ENCODE assay signal across 8 cellular contexts in the genomic region with DNA sequence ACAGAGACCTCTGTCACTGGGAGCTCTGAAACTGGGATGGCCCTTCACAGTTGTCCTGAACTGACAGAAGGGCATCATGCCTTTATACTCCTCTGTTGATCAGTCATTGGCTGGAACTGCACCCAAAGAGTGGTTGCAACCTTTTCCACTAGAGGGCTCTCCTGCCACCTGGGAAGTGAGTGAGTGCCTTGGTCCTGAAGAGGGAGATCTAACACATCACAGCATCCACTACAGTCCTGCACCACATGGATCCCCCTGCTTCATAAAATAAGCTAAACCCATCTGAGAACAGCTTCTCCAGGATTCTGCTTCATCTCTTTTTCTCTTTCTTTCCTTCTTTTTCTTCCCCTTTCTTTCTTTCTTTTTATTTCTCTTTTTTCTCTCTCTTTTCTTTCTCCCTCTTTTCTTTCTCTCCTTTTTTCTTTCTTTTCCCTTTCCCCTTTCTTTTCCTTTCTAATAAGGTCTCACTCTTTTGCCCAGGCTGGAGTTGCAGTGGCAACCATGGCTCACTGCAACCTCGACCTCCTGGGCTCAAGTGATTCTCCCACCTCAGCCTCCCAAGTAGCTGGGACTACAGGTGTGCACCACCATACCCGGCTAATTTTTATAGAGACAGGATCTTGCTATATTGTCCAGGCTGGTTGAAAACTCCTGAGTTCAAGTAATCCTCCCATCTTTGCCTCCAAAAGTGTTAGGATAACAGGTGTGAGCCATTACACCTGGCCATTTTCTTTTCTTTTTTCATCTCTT. TPM values are rescaled to one million over a fixed set of nuclear protein-coding genes. Genes with fewer than 3 reads are reported as not detected.
DNase-seq lines count a peak whose midpoint lies in the region; ATAC-seq and TF ChIP-seq lines count a peak whose summit lies in the region.

No MANE protein-coding gene starts in this region.

- no peak overlapping the region for H3K4me3 ChIP-seq in SJSA1
- no peak overlapping the region for H3K4me3 ChIP-seq in heart right ventricle
- H3K4me3 ChIP-seq in spleen, result no peak overlapping the region

- H3K27ac ChIP-seq in SJSA1 (no peak overlapping the region), heart right ventricle (no peak overlapping the region), spleen (peak overlapping the region in 1 of 8 donors; percentile 12)

- intact Hi-C loops in heart right ventricle (cut with DNase I) (loop anchor here in 2 of 10 donors (1.0 to 5.0 kb wide), 2 partner anchors 24 to 121 kb away; no protein-coding TSS in a partner anchor), spleen (cut with DNase I; ENCODE audit: low total_unique reads) (no loop called here)

- WGBS in heart right ventricle, 2 donors, result 87 to 89% methylated on average over 2 of the region's 2 CpGs
- WGBS in spleen, 5 donors, result 77 to 91% (median 79%) methylated on average over 2 of the region's 2 CpGs

- H3K4me1 ChIP-seq in SJSA1 (replicated peaks), result no peaks in the 10 kb centered on the region
- H3K4me1 ChIP-seq in heart right ventricle, result peaks cover 0 to 22% (median 12%) of the 10 kb centered on the region in 9 donors
- peaks cover 0 to 7% (median 0%) of the 10 kb centered on the region in 6 donors for H3K4me1 ChIP-seq in spleen

- TF ChIP-seq POLR2A in spleen (IDR thresholded peaks at IDR 0.05), result no peak

- DNase-seq in EH (ENCODE audit: low read depth) (peak; percentile 78), LHCN-M2 (ENCODE audit: low read depth) (peak; percentile 77), SJSA1 (ENCODE audit: low read depth in 1 of 2, low spot score in 2 of 2) (peak; percentile 53 to 57), heart right ventricle (peak in 1 of 2 donors; percentile 52), spleen (no peak), occipital lobe (lab: John Stamatoyannopoulos, UW) (no peak)
- peak; percentile 25 for DNase-seq in activated gamma-delta T cell treated with anti-CD3 and anti-CD28 coated beads, Interleukin-2, amount 50 U/mL, for 16 hours (ENCODE audit: low read depth)

- H3K27me3 ChIP-seq in SJSA1 (replicated peaks) (no peaks in the 10 kb centered on the region), heart right ventricle (no peaks in the 10 kb centered on the region), spleen (replicated peaks in 1 of 7) (no peaks in the 10 kb centered on the region)

- H3K9me3 ChIP-seq in SJSA1 (replicated peaks) (no peaks in the 10 kb centered on the region), heart right ventricle (no peaks in the 10 kb centered on the region), spleen (no peaks in the 10 kb centered on the region)

- peak; percentile 94 for ATAC-seq in GM21723 (IDR thresholded peaks at IDR 0.05; ENCODE audit: unreplicated experiment)
- peak; percentile 77 to 89 (median 84) for ATAC-seq in heart right ventricle

- no peaks in the 10 kb centered on the region for H3K36me3 ChIP-seq in SJSA1
- H3K36me3 ChIP-seq in heart right ventricle, result no peaks in the 10 kb centered on the region
- no peaks in the 10 kb centered on the region for H3K36me3 ChIP-seq in spleen

- TF ChIP-seq CTCF in heart right ventricle (IDR thresholded peaks at IDR 0.05) (peak; percentile 28 to 81 (median 69)), spleen (IDR thresholded peaks at IDR 0.05 in 8 of 11, conservative IDR thresholded peaks at IDR 0.05 in 3 of 11) (peak; percentile 44 to 87 (median 59))

RNA-seq across cellular contexts. Expression of a gene that starts 42.8 kb away (rescaled TPM):
- 115 and 120 TPM in 2 replicates for total RNA-seq in LHCN-M2 (2014; rRNA removed)
- polyA plus RNA-seq in LHCN-M2 (2012), result 66.9 TPM
- total RNA-seq in SJSA1 (2014; rRNA removed; shearing (Covaris generic)), result 62.1 and 91.4 TPM in 2 replicates
- 100 to 1,000 TPM in 9 of 10 donors, 10 to 100 TPM in 1; 98.1 to 193 (median 129) TPM for total RNA-seq in heart right ventricle
- 10 to 100 TPM; 65.4 to 81.5 TPM for polyA plus RNA-seq in heart right ventricle
- total RNA-seq in spleen, result 100 to 1,000 TPM in 6 of 7 donors, 10 to 100 TPM in 1; 92.2 to 153 (median 115) TPM
- polyA plus RNA-seq in spleen, result 10 to 100 TPM; 31.6 to 51.3 (median 43.5) TPM
- 216 TPM for total RNA-seq in occipital lobe

RNA-seq across cellular contexts. Expression of a gene that starts 52.4 kb away (rescaled TPM):
- total RNA-seq in LHCN-M2 (2014; rRNA removed) (not detected in 2 replicates), heart right ventricle (1 to 10 TPM in 9 of 10 donors, under 1 TPM in 1; 0.68 to 6.9 (median 2.3) TPM), spleen (1 to 10 TPM in 5 of 7 donors, under 1 TPM in 2; 0.56 to 3.8 (median 2.4) TPM), occipital lobe (not detected)
- not detected for polyA plus RNA-seq in LHCN-M2 (2012)
- not detected in 2 replicates for total RNA-seq in SJSA1 (2014; rRNA removed; shearing (Covaris generic))
- polyA plus RNA-seq in heart right ventricle (10 to 100 TPM in 1 of 2 donors, under 1 TPM in 1; 0.71 to 10.1 TPM), spleen (1 to 10 TPM in 1 of 3 donors, under 1 TPM in 2; 0.29 to 1.6 (median 0.59) TPM)

Comparison
In these comparisons a context has a peak if more than half of its experiments do, and no peak if none do; other contexts are left out.
1. DNase-seq: peak in EH (single experiment), LHCN-M2 (single experiment), SJSA1 (2 of 2) and activated gamma-delta T cell treated with anti-CD3 and anti-CD28 coated beads, Interleukin-2, amount 50 U/mL, for 16 hours (single experiment); none in spleen (single experiment) and occipital lobe (single experiment).